In genomic region chr11:125404811-125405481, GRCh38 we compare ENCODE assay signal across 1 cellular context.
A peak's percentile ranks its signal among the peaks of the same experiment; 100 is the strongest.
TF ChIP-seq lines count a peak whose summit lies in the region.

No MANE protein-coding gene starts in this region.

TF ChIP-seq in neural cell, 6 proteins besides CTCF, POLR2A, EP300 and RAD21 (continued from another document):
- peak; percentile 95 for TF ChIP-seq SMC3 (conservative IDR thresholded peaks at IDR 0.05; ENCODE audit: poor library complexity)
